ENCODE assay signal across 13 cellular contexts in the genomic region with DNA sequence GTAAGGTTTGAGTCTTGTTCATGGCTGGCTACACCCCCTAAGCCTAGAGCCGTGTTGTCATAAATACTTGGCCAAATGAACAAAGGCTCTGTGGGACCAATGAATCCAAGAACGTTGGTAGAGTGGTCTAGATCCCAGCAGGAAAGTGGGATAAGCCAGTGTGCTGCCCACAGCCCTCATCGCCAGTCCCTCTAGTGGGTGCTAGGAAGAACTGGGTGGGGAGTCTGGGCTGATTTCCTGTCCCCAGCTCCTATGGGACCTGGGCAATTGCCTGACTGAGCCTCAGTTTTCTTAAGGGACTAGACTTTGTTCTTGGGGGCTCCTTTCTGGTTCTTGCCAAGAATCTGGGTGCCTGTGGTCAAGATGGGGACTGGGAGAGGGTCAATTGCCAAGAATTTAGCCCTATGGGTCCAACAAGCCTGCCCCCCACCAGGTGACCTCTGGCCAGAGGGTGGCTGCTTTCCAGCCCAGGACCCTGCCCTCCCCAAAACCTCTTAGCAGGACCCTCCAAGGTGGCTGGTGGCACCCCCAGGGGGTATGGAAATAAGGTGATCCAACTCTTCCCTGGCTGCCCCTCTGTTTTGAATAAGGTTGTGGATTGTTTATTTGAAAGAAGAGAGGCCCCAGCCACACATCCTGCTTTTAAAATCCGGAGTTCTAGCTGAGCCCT. TPM values are rescaled to one million over a fixed set of nuclear protein-coding genes. Genes with fewer than 3 reads are reported as not detected.
A peak's percentile ranks its signal among the peaks of the same experiment; 100 is the strongest.
DNase-seq lines count a peak whose midpoint lies in the region; ATAC-seq and TF ChIP-seq lines count a peak whose summit lies in the region.
"Had no signal": no experiment of that assay in that cellular context is flagged by ENCODE, and none has a peak within 500 bp of the region (broad histone marks: within the 10 kb centered on the region; RNA-seq: fewer than 3 reads in every experiment).

No MANE protein-coding gene starts in this region.

- TF ChIP-seq CTCF in GM23338 (conservative IDR thresholded peaks at IDR 0.05; ENCODE audit: low read depth in 2 of 2) (no peak), brain microvascular endothelial cell (IDR thresholded peaks at IDR 0.05; ENCODE audit: low read depth, low read length, missing control alignments) (peak; percentile 41), transverse colon (IDR thresholded peaks at IDR 0.05) (no peak), GM10248 (IDR thresholded peaks at IDR 0.05; ENCODE audit: control extremely low read depth, extremely low read depth, low read depth, missing control alignments) (no peak)

- H3K4me1 Mint-ChIP-seq in GM23338: peaks cover 57% of the 10 kb centered on the region
- H3K4me1 Mint-ChIP-seq: activated naive CD8-positive, alpha-beta T cell treated with anti-CD3 and anti-CD28 coated beads, Interleukin-2, amount 50 U/mL, for 24 hours had no signal

- intact Hi-C loops in transverse colon (cut with DNase I; ENCODE audit: low total_unique reads): no loop called here

- H3K4me2 ChIP-seq in GM23338 (peak overlapping the region; percentile 55; the same call in 1 of the 2 replicates), mesendoderm (ENCODE audit: low read length) (no peak overlapping the region)

- H2AK5ac ChIP-seq in mesendoderm (ENCODE audit: low read length): no peak overlapping the region

- H3K9me3 Mint-ChIP-seq in GM23338: no peaks in the 10 kb centered on the region
- H3K9me3 Mint-ChIP-seq: activated naive CD8-positive, alpha-beta T cell treated with anti-CD3 and anti-CD28 coated beads, Interleukin-2, amount 50 U/mL, for 24 hours had no signal

- no peak overlapping the region for H3K4me3 ChIP-seq in GM23338
- no peak overlapping the region for H3K4me3 ChIP-seq in brain microvascular endothelial cell (ENCODE audit: low read depth, low read length)
- H3K4me3 ChIP-seq in mesendoderm (ENCODE audit: low read length): no peak overlapping the region
- no peak overlapping the region for H3K4me3 ChIP-seq in transverse colon
- H3K4me3 ChIP-seq: dorsolateral prefrontal cortex, pancreas had no signal

- H3K23ac ChIP-seq in mesendoderm (ENCODE audit: low read length): no peak overlapping the region

- H3K27ac ChIP-seq in GM23338 (ENCODE audit: low read depth) (peak overlapping the region; percentile 87; the same call in 1 of the 2 replicates), brain microvascular endothelial cell (no peak overlapping the region), mesendoderm (ENCODE audit: low read depth, low read length) (no peak overlapping the region), transverse colon (peak overlapping the region in 3 of 4 donors; percentile 1 to 29 (median 26))
- H3K27ac ChIP-seq: pancreas had no signal

- H2BK120ac ChIP-seq in mesendoderm (ENCODE audit: low read depth, low read length): no peak overlapping the region

- peak overlapping the region; percentile 24; the same call in 1 of the 2 replicates for H3K27ac Mint-ChIP-seq in GM23338
- H3K27ac Mint-ChIP-seq: activated naive CD8-positive, alpha-beta T cell treated with anti-CD3 and anti-CD28 coated beads, Interleukin-2, amount 50 U/mL, for 24 hours had no signal

- H2AFZ ChIP-seq in GM23338: no peak overlapping the region

- H3K79me2 ChIP-seq in GM23338 (replicated peaks; ENCODE audit: insufficient read depth) (no peaks in the 10 kb centered on the region), mesendoderm (ENCODE audit: control insufficient read depth, insufficient read depth, low read length) (peaks cover 73% of the 10 kb centered on the region)

- no peak for TF ChIP-seq EP300 in transverse colon (IDR thresholded peaks at IDR 0.05; ENCODE audit: low read depth)

- no peak for TF ChIP-seq POLR2A in transverse colon (IDR thresholded peaks at IDR 0.05)

- H3K56ac ChIP-seq in mesendoderm (ENCODE audit: low read length): peak overlapping the region; percentile 27

- peaks cover 4% of the 10 kb centered on the region; the same call in 1 of the 2 replicates for H4K20me1 ChIP-seq in GM23338 (replicated peaks; ENCODE audit: insufficient read depth)

- no peak overlapping the region for H4K8ac ChIP-seq in mesendoderm (ENCODE audit: low read depth, low read length)

- no peak for ATAC-seq in GM23338
- ATAC-seq: activated naive CD8-positive, alpha-beta T cell treated with anti-CD3 and anti-CD28 coated beads, Interleukin-2, amount 50 U/mL, for 24 hours; stimulated activated naive CD8-positive, alpha-beta T cell treated with anti-CD3 and anti-CD28 coated beads, Interleukin-15, Interleukin-2, amounts not matched to agents 100 U/mL and 50 U/mL, for 24 hours had no signal

- no peaks in the 10 kb centered on the region for H3K9me3 ChIP-seq in transverse colon
- H3K9me3 ChIP-seq: pancreas had no signal

- H3K4me1 ChIP-seq in GM23338 (ENCODE audit: insufficient read depth) (peaks cover 54% of the 10 kb centered on the region), mesendoderm (ENCODE audit: control insufficient read depth, low read depth, low read length) (peaks cover 28% of the 10 kb centered on the region), transverse colon (peaks cover 7 to 42% (median 15%) of the 10 kb centered on the region in 4 donors)

- H3K4me3 Mint-ChIP-seq in GM23338: no peak overlapping the region
- H3K4me3 Mint-ChIP-seq: activated naive CD8-positive, alpha-beta T cell treated with anti-CD3 and anti-CD28 coated beads, Interleukin-2, amount 50 U/mL, for 24 hours had no signal

- H3K9ac ChIP-seq in mesendoderm (ENCODE audit: low read length): no peak overlapping the region

- DNase-seq in GM23338 (ENCODE audit: low spot score) (peak; percentile 26), brain microvascular endothelial cell (no peak), mesendoderm (no peak), transverse colon (no peak), GM10248 (ENCODE audit: extremely low spot score) (no peak), G401 (ENCODE audit: low spot score) (no peak), NCI-H748 treated with DMSO at 0.1 percent for 48 hours (lab: John Stamatoyannopoulos, UW) (no peak)
- DNase-seq: activated naive CD8-positive, alpha-beta T cell treated with anti-CD3 and anti-CD28 coated beads, Interleukin-2, amount 50 U/mL, for 24 hours; NCI-H1048; stimulated activated CD4-positive, alpha-beta T cell treated with anti-CD3 and anti-CD28 coated beads, Interleukin-4, amount 100 ng/mL, for 4 hours; stimulated activated naive CD8-positive, alpha-beta T cell treated with anti-CD3 and anti-CD28 coated beads, Interleukin-15, Interleukin-2, amounts not matched to agents 100 U/mL and 50 U/mL, for 24 hours had no signal

- WGBS in mesendoderm (ENCODE audit: extremely low coverage, insufficient coverage, low lambda C conversion rate): no CpG with 5 or more reads among the region's 4 CpGs
- WGBS in transverse colon (ENCODE audit: low coverage in 1 of 2), 2 donors: 62% methylated on average over 4 of the region's 4 CpGs; no CpG with 5 or more reads in 1 of the 2 donors

- no peaks in the 10 kb centered on the region for H3K9me2 ChIP-seq in GM23338 (ENCODE audit: insufficient read depth)

- H3K27me3 ChIP-seq in GM23338 (ENCODE audit: insufficient read depth) (no peaks in the 10 kb centered on the region), brain microvascular endothelial cell (replicated peaks) (no peaks in the 10 kb centered on the region), mesendoderm (ENCODE audit: insufficient read depth, low read length, poor library complexity) (no peaks in the 10 kb centered on the region), transverse colon (no peaks in the 10 kb centered on the region)
- H3K27me3 ChIP-seq: dorsolateral prefrontal cortex, pancreas had no signal

- H2BK5ac ChIP-seq in mesendoderm (ENCODE audit: low read length): no peak overlapping the region

- H3K4ac ChIP-seq in mesendoderm (ENCODE audit: low read depth, low read length): no peak overlapping the region

- H3K36me3 ChIP-seq in GM23338 (ENCODE audit: insufficient read depth): no peaks in the 10 kb centered on the region
- H3K36me3 ChIP-seq in brain microvascular endothelial cell (replicated peaks): no peaks in the 10 kb centered on the region
- H3K36me3 ChIP-seq in mesendoderm (ENCODE audit: control insufficient read depth, insufficient read depth, low read length): peaks cover 7% of the 10 kb centered on the region
- H3K36me3 ChIP-seq in transverse colon: no peaks in the 10 kb centered on the region
- H3K36me3 ChIP-seq: pancreas had no signal

- no peak overlapping the region for H3K18ac ChIP-seq in mesendoderm (ENCODE audit: low read length)

- peaks cover 17% of the 10 kb centered on the region for H3K27me3 Mint-ChIP-seq in GM23338 (ENCODE audit: insufficient read depth, low read depth, poor library complexity)
- H3K27me3 Mint-ChIP-seq: activated naive CD8-positive, alpha-beta T cell treated with anti-CD3 and anti-CD28 coated beads, Interleukin-2, amount 50 U/mL, for 24 hours had no signal

- CTCF ChIA-PET in GM10248 (lab: Yijun Ruan, JAX): interaction anchor here (1.3 kb wide), 1 partner anchor 8 kb away, joined by 3 read pairs; no protein-coding TSS in a partner anchor

- peaks cover 7% of the 10 kb centered on the region; the same call in 1 of the 2 replicates for H3F3A ChIP-seq in GM23338 (replicated peaks; ENCODE audit: low read depth)

- H4K5ac ChIP-seq in mesendoderm (ENCODE audit: low read length): no peak overlapping the region

- in situ Hi-C loops in brain microvascular endothelial cell (cut with HindIII; ENCODE audit: low pct_ligation_motif_present, low sequenced_read_pairs): no loop called here
- in situ Hi-C loops in transverse colon (cut with MboI; ENCODE audit: low pct_ligation_motif_present in 1 of 4, low pct_unique_long_range_greater_than_20kb in 1 of 4, low sequenced_read_pairs in 3 of 4): no loop called here
- in situ Hi-C loops in G401 (cut with HindIII; ENCODE audit: low sequenced_read_pairs): no loop called here

- POLR2A ChIA-PET in GM10248 (lab: Yijun Ruan, JAX): no interaction called here

- no peak overlapping the region for H2BK15ac ChIP-seq in mesendoderm (replicated peaks; ENCODE audit: low read depth)

- no peaks in the 10 kb centered on the region for H3K36me3 Mint-ChIP-seq in GM23338 (ENCODE audit: low read depth)

- peaks cover 56% of the 10 kb centered on the region for H3K79me1 ChIP-seq in mesendoderm (ENCODE audit: low read length)

TF ChIP-seq in GM23338, 12 proteins besides CTCF, POLR2A, EP300 and RAD21 (continues in another document):
- TF ChIP-seq ZNF114 (CRISPR knock-in tag; IDR thresholded peaks at IDR 0.05): no peak
- no peak for TF ChIP-seq ZNF331 (CRISPR knock-in tag; IDR thresholded peaks at IDR 0.05; ENCODE audit: low read depth)
- TF ChIP-seq EZH2phosphoT487 (IDR thresholded peaks at IDR 0.05; ENCODE audit: unreplicated experiment): no peak
- no peak for TF ChIP-seq CREB1 (CRISPR knock-in tag; IDR thresholded peaks at IDR 0.05; ENCODE audit: low read depth)
- no peak for TF ChIP-seq JUNB (IDR thresholded peaks at IDR 0.05; ENCODE audit: unreplicated experiment)
- TF ChIP-seq POLR2AphosphoS5 (IDR thresholded peaks at IDR 0.05; ENCODE audit: low read depth): no peak

RNA-seq across cellular contexts. Expression of gene SMAD6, which starts 42.7 kb away (rescaled TPM):
- total RNA-seq in GM23338 (2014; rRNA removed; shearing (Covaris generic)): 11.9 and 15.7 TPM in 2 replicates
- 1.6 and 2.1 TPM in 2 replicates for polyA plus RNA-seq in GM23338 (2016; fragmentation: Nextera tagmentation; extraction: Ambion mirVana)
- polyA plus RNA-seq in mesendoderm (2013, experiment 1 of 2): 7.8 TPM
- 7.4 TPM for polyA plus RNA-seq in mesendoderm (2013, experiment 2 of 2)
- total RNA-seq in transverse colon: 100 to 1,000 TPM in 1 of 4 donors, 10 to 100 TPM in 1, 1 to 10 TPM in 2; 6.7 to 214 (median 9.3) TPM
- total RNA-seq in G401 (2014; rRNA removed; shearing (Covaris generic)): 84.0 and 102 TPM in 2 replicates

Comparison
In these comparisons a context has a peak if more than half of its experiments do, and no peak if none do; other contexts are left out.
1. H3K27ac ChIP-seq: peak in GM23338 (single experiment) and transverse colon (3 of 4); none in brain microvascular endothelial cell (single experiment) and mesendoderm (single experiment).